24 cellular contexts compared by ENCODE assay signal in the genomic region with DNA sequence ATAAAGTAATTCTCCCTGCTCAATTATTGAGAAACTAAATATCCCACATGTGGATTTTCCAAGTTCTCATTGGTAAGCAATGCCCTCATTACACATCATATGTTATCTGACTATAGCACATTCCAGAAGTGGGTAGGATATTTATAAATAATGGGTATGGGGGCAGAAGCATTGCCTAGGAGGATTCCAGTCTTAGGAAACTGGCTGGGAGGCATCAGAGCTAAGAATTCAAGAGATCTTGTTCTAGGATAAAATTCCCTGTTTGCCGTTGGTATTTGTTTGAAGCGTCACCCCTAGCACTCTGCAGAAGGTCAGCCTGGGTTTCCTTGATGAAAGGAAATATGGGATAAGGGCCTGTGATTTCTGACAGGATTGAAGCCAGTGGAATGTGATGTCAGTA. TPM values are rescaled to one million over a fixed set of nuclear protein-coding genes. Genes with fewer than 3 reads are reported as not detected.
"Had no signal": no experiment of that assay in that cellular context is flagged by ENCODE, and none has a peak within 500 bp of the region (broad histone marks: within the 10 kb centered on the region; RNA-seq: fewer than 3 reads in every experiment).

No MANE protein-coding gene starts in this region.

- H3K36me3 ChIP-seq: stomach, suprapubic skin, thoracic aorta, thyroid gland, tibial artery, tibial nerve, transverse colon, upper lobe of left lung, upper lobe of right lung, uterus, vagina had no signal

- H3K9me3 ChIP-seq: suprapubic skin, testis, thyroid gland, upper lobe of right lung, vagina had no signal

- H3K27me3 ChIP-seq: testis, thyroid gland, tibial artery, upper lobe of left lung, uterus, vagina had no signal

- H3K4me1 ChIP-seq: stomach, suprapubic skin, testis, thyroid gland, tibial artery, tibial nerve, transverse colon, upper lobe of left lung, upper lobe of right lung, uterus, vagina had no signal

- H3K27ac ChIP-seq: stomach, suprapubic skin, testis, thoracic aorta, thyroid gland, tibial artery, tibial nerve, transverse colon, upper lobe of left lung, upper lobe of right lung, uterus, vagina had no signal

- H3K4me3 ChIP-seq: stomach, suprapubic skin, testis, thoracic aorta, thyroid gland, tibial artery, tibial nerve, transverse colon, upper lobe of left lung, upper lobe of right lung, uterus, vagina had no signal

- DNase-seq: stimulated activated CD4-positive, alpha-beta T cell treated with anti-CD3 and anti-CD28 coated beads, Interleukin-2, amount 100 ng/mL, for 48 hours; stimulated activated CD4-positive, alpha-beta T cell treated with anti-CD3 and anti-CD28 coated beads, Interleukin-4, amount 100 ng/mL, for 1 hour; stimulated activated CD4-positive, alpha-beta T cell treated with anti-CD3 and anti-CD28 coated beads, Interleukin-4, amount 100 ng/mL, for 24 hours; stimulated activated CD4-positive, alpha-beta T cell treated with anti-CD3 and anti-CD28 coated beads, Interleukin-4, amount 100 ng/mL, for 4 hours; stimulated activated CD8-positive, alpha-beta memory T cell treated with anti-CD3 and anti-CD28 coated beads, Interleukin-4, amount 100 ng/mL, for 48 hours; stimulated activated naive B cell treated with anti-CD40 and anti-IgM and Interleukin-4, amounts not matched to agents 10 μg/mL and 1 μg/mL and 100 μg/mL, for 72 hours; stimulated activated naive CD4-positive, alpha-beta T cell; stimulated activated naive CD4-positive, alpha-beta T cell treated with Interleukin-2 at 50 U/mL for 16 hours; stimulated activated naive CD8-positive, alpha-beta T cell treated with anti-CD3 and anti-CD28 coated beads, Interleukin-15, amount 100 ng/mL, for 72 hours; stimulated activated naive CD8-positive, alpha-beta T cell treated with anti-CD3 and anti-CD28 coated beads, Interleukin-15, Interleukin-2, amounts not matched to agents 100 U/mL and 50 U/mL, for 24 hours; stomach; substantia nigra; testis; thyroid gland; tibial artery; transverse colon; upper lobe of left lung; upper lobe of right lung; uterus had no signal

RNA-seq across cellular contexts. Expression of a gene that starts 47.7 kb away (rescaled TPM):
- polyA plus RNA-seq: stomach, urinary bladder had no signal
